ENCODE assay signal across 11 cellular contexts in genomic region chr14:74953686-74954085, GRCh38. TPM values are rescaled to one million over a fixed set of nuclear protein-coding genes. Genes with fewer than 3 reads are reported as not detected.
DNase-seq lines count a peak whose midpoint lies in the region; ATAC-seq and TF ChIP-seq lines count a peak whose summit lies in the region.
"Had no signal": no experiment of that assay in that cellular context is flagged by ENCODE, and none has a peak within 500 bp of the region (broad histone marks: within the 10 kb centered on the region; RNA-seq: fewer than 3 reads in every experiment).

No MANE protein-coding gene starts in this region.

- H3K27ac ChIP-seq in heart right ventricle (peak overlapping the region in 7 of 10 donors; percentile 63 to 87 (median 80)), duodenal mucosa (ENCODE audit: low read depth, low read length) (no peak overlapping the region), parathyroid adenoma (no peak overlapping the region), vagina (no peak overlapping the region)

- H3K36me3 ChIP-seq in heart right ventricle: peaks cover 0 to 27% (median 0%) of the 10 kb centered on the region in 9 donors
- H3K36me3 ChIP-seq in duodenal mucosa (ENCODE audit: control insufficient read depth in 1 of 2, insufficient read depth in 2 of 2, low read length in 2 of 2): no peaks in the 10 kb centered on the region
- H3K36me3 ChIP-seq in parathyroid adenoma (ENCODE audit: control insufficient read depth, insufficient read depth, low read length): no peaks in the 10 kb centered on the region
- no peaks in the 10 kb centered on the region for H3K36me3 ChIP-seq in vagina

- H3K79me2 ChIP-seq in parathyroid adenoma: no peaks in the 10 kb centered on the region

- WGBS in heart right ventricle, 2 donors: 77 to 91% methylated on average over 5 of the region's 5 CpGs

- peaks cover 11 to 75% (median 35%) of the 10 kb centered on the region in 9 donors for H3K4me1 ChIP-seq in heart right ventricle
- H3K4me1 ChIP-seq in duodenal mucosa (ENCODE audit: control insufficient read depth in 1 of 2, insufficient read depth in 2 of 2, low read length in 2 of 2): peaks cover 16 to 28% of the 10 kb centered on the region in 2 donors
- H3K4me1 ChIP-seq in parathyroid adenoma: peaks cover 15% of the 10 kb centered on the region
- H3K4me1 ChIP-seq in vagina: peaks cover 24% of the 10 kb centered on the region

- H3K9me3 ChIP-seq in heart right ventricle (no peaks in the 10 kb centered on the region), duodenal mucosa (ENCODE audit: control insufficient read depth in 1 of 2, low read length in 2 of 2) (no peaks in the 10 kb centered on the region), parathyroid adenoma (ENCODE audit: control insufficient read depth, low read length) (no peaks in the 10 kb centered on the region), vagina (no peaks in the 10 kb centered on the region)

- intact Hi-C loops in heart right ventricle (cut with DNase I): loop anchor here in 1 of 10 donors (10.0 kb wide), 1 partner anchor 51 kb away; the partner anchor contains the start of gene EIF2B2
- intact Hi-C loops in Right ventricle myocardium inferior (cut with DNase I): no loop called here
- intact Hi-C loops in vagina (cut with DNase I): loop anchor here (5.0 to 10.0 kb wide), 2 partner anchors 51 to 139 kb away; partner anchors contain the start of gene EIF2B2

- H3K9ac ChIP-seq in duodenal mucosa (ENCODE audit: low read depth in 1 of 2, low read length in 2 of 2): no peak overlapping the region
- H3K9ac ChIP-seq in parathyroid adenoma: no peak overlapping the region

- ATAC-seq in heart right ventricle (no peak), Right ventricle myocardium inferior (no peak), HG02610 (IDR thresholded peaks at IDR 0.05; ENCODE audit: unreplicated experiment) (no peak)

- no peak for TF ChIP-seq POLR2A in vagina (IDR thresholded peaks at IDR 0.05)

- H3K4me2 ChIP-seq in parathyroid adenoma (ENCODE audit: low read length): no peak overlapping the region

- TF ChIP-seq CTCF in heart right ventricle (IDR thresholded peaks at IDR 0.05) (no peak), parathyroid adenoma (IDR thresholded peaks at IDR 0.05) (no peak), vagina (IDR thresholded peaks at IDR 0.05) (no peak)

- peaks cover 0 to 23% (median 0%) of the 10 kb centered on the region in 7 donors for H3K27me3 ChIP-seq in heart right ventricle
- H3K27me3 ChIP-seq in duodenal mucosa (ENCODE audit: control insufficient read depth in 1 of 2, insufficient read depth in 2 of 2, low read length in 2 of 2): no peaks in the 10 kb centered on the region
- H3K27me3 ChIP-seq in parathyroid adenoma (ENCODE audit: control insufficient read depth, insufficient read depth, low read length): no peaks in the 10 kb centered on the region
- H3K27me3 ChIP-seq in vagina: no peaks in the 10 kb centered on the region

- H3K4me3 ChIP-seq in heart right ventricle: peak overlapping the region in 8 of 10 donors; percentile 60 to 87 (median 74)
- peak overlapping the region; percentile 21 to 61 for H3K4me3 ChIP-seq in duodenal mucosa (ENCODE audit: low read depth in 1 of 2, low read length in 2 of 2)
- H3K4me3 ChIP-seq in parathyroid adenoma (ENCODE audit: low read depth, low read length): no peak overlapping the region
- H3K4me3 ChIP-seq in vagina: peak overlapping the region; percentile 56 to 62

- peak overlapping the region; percentile 70 for H2AFZ ChIP-seq in parathyroid adenoma

- DNase-seq in heart right ventricle: no peak
- DNase-seq in Right ventricle myocardium inferior (ENCODE audit: missing footprints): no peak
- no peak for DNase-seq in vagina (ENCODE audit: extremely low spot score in 2 of 2)
- DNase-seq in medulla oblongata (ENCODE audit: extremely low spot score): no peak
- no peak for DNase-seq in NCI-H1694 (lab: John Stamatoyannopoulos, UW)
- DNase-seq: activated naive CD4-positive, alpha-beta T cell treated with anti-CD3 and anti-CD28 coated beads, Interleukin-2, amount 50 U/mL, for 16 hours; Calu3 had no signal

RNA-seq across cellular contexts. Expression of gene PGF, which starts 1.7 kb away (rescaled TPM):
- total RNA-seq in heart right ventricle (10 to 100 TPM in 1 of 10 donors, 1 to 10 TPM in 9; 2.1 to 22.5 (median 6.1) TPM), Right ventricle myocardium inferior (6.5 TPM), vagina (8.3 TPM)
- polyA plus RNA-seq in heart right ventricle: 10 to 100 TPM in 1 of 2 donors, 1 to 10 TPM in 1; 6.8 to 12.2 TPM

RNA-seq across cellular contexts. Expression of gene RPS6KL1, which starts 30.6 kb away (rescaled TPM):
- total RNA-seq in heart right ventricle: 10 to 100 TPM; 14.5 to 27.0 (median 21.9) TPM
- polyA plus RNA-seq in heart right ventricle: 10 to 100 TPM; 10.3 to 27.1 TPM
- total RNA-seq in Right ventricle myocardium inferior: 19.1 TPM
- total RNA-seq in vagina: 2.0 TPM
- total RNA-seq: H4 had no signal

RNA-seq across cellular contexts. Expression of gene EIF2B2, which starts 49.0 kb away (rescaled TPM):
- total RNA-seq in heart right ventricle (10 to 100 TPM; 25.9 to 44.5 (median 31.5) TPM), Right ventricle myocardium inferior (34.0 TPM), vagina (22.8 TPM)
- 10 to 100 TPM; 14.3 to 60.4 TPM for polyA plus RNA-seq in heart right ventricle

Comparison
In these comparisons a context has a peak if more than half of its experiments do, and no peak if none do; other contexts are left out.
1. H3K27ac ChIP-seq: peak in heart right ventricle (7 of 10); none in duodenal mucosa (single experiment), parathyroid adenoma (single experiment) and vagina (single experiment).